ENCODE assay signal across 8 cellular contexts in genomic region chr17:61927211-61928100, GRCh38. TPM values are rescaled to one million over a fixed set of nuclear protein-coding genes. Genes with fewer than 3 reads are reported as not detected.
A peak's percentile ranks its signal among the peaks of the same experiment; 100 is the strongest.
DNase-seq lines count a peak whose midpoint lies in the region; ATAC-seq and TF ChIP-seq lines count a peak whose summit lies in the region.

INTS2 (minus strand) TSS chr17:61927982; CDS start chr17:61926644, 1,338 bp downstream.

- H3K4me3 ChIP-seq in CD8-positive, alpha-beta memory T cell (ENCODE audit: low read length): peak within 1 kb of the TSS; percentile 89
- H3K4me3 ChIP-seq in HUES48 (ENCODE audit: low read depth, low read length) (peak within 1 kb of the TSS; percentile 93), NT2/D1 (ENCODE audit: insufficient read length, low read depth) (peak within 1 kb of the TSS; percentile 94)

- peaks cover 11% of the 10 kb centered on the region for H3K36me3 ChIP-seq in CD8-positive, alpha-beta memory T cell (ENCODE audit: insufficient read depth, low read length)
- H3K36me3 ChIP-seq in HUES48 (ENCODE audit: control insufficient read depth, insufficient read depth, low read length): peaks cover 24% of the 10 kb centered on the region
- H3K36me3 ChIP-seq in NT2/D1 (ENCODE audit: insufficient read depth, insufficient read length, low read length): peaks cover 26% of the 10 kb centered on the region

- H3K27me3 ChIP-seq in CD8-positive, alpha-beta memory T cell (ENCODE audit: insufficient read depth, low read length, poor library complexity, severe bottlenecking): no peaks in the 10 kb centered on the region
- no peaks in the 10 kb centered on the region for H3K27me3 ChIP-seq in HUES48 (ENCODE audit: control insufficient read depth, insufficient read depth, low read length)
- no peaks in the 10 kb centered on the region for H3K27me3 ChIP-seq in NT2/D1 (ENCODE audit: insufficient read depth, insufficient read length)

- H3K9ac ChIP-seq in HUES48 (ENCODE audit: low read depth, low read length) (peak within 1 kb of the TSS; percentile 93), NT2/D1 (ENCODE audit: insufficient read length, low read depth) (peak within 1 kb of the TSS; percentile 99)

- POLR2A ChIA-PET in CD8-positive, alpha-beta memory T cell (lab: Charles Lee): interaction anchor here (0.6 to 0.7 kb wide), 2 partner anchors 27 to 71 kb away, joined by 3 read pairs; no protein-coding TSS in a partner anchor

- H3K27ac Mint-ChIP-seq in CD8-positive, alpha-beta memory T cell: peak within 1 kb of the TSS; percentile 92 to 98 (median 96)
- peak within 1 kb of the TSS; percentile 82 for H3K27ac Mint-ChIP-seq in activated CD8-positive, alpha-beta memory T cell treated with anti-CD3 and anti-CD28 coated beads, Interleukin-2, amount 10 ng/mL, durations not matched to agents 7 days and 5 days
- H3K27ac Mint-ChIP-seq in endothelial cell (ENCODE audit: unreplicated experiment) (peak within 1 kb of the TSS; percentile 93), mesothelial cell of epicardium (peak within 1 kb of the TSS; percentile 97)

- peak; percentile 69 for ATAC-seq in GM21390 (IDR thresholded peaks at IDR 0.05; ENCODE audit: unreplicated experiment)
- peak; percentile 94 for ATAC-seq in activated CD8-positive, alpha-beta memory T cell treated with anti-CD3 and anti-CD28 coated beads, Interleukin-2, amount 10 ng/mL, durations not matched to agents 7 days and 5 days

- H3K9me3 ChIP-seq in CD8-positive, alpha-beta memory T cell (ENCODE audit: low read length): no peaks in the 10 kb centered on the region
- H3K9me3 ChIP-seq in HUES48 (ENCODE audit: control insufficient read depth, insufficient read depth, low read length): no peaks in the 10 kb centered on the region
- H3K9me3 ChIP-seq in NT2/D1 (ENCODE audit: insufficient read depth, low read length): no peaks in the 10 kb centered on the region

- peak within 1 kb of the TSS; percentile 84 for H3K27ac ChIP-seq in CD8-positive, alpha-beta memory T cell (ENCODE audit: low read depth, low read length)
- peak within 1 kb of the TSS; percentile 78 for H3K27ac ChIP-seq in HUES48 (ENCODE audit: low read depth, low read length)

- DNase-seq in CD8-positive, alpha-beta memory T cell: peak; percentile 92 to 97 (median 94)
- DNase-seq in NT2/D1 (ENCODE audit: low read depth, low spot score) (peak; percentile 74), endothelial cell (ENCODE audit: low spot score) (peak; percentile 92), mesothelial cell of epicardium (ENCODE audit: low spot score in 2 of 2, unreplicated experiment in 2 of 2) (peak; percentile 90 to 95)
- peak; percentile 97 for DNase-seq in activated CD8-positive, alpha-beta memory T cell treated with anti-CD3 and anti-CD28 coated beads, Interleukin-2, amount 10 ng/mL, durations not matched to agents 7 days and 5 days
- peak; percentile 87 to 89 for DNase-seq in stimulated activated CD8-positive, alpha-beta memory T cell treated with anti-CD3 and anti-CD28 coated beads, Interleukin-15, amount 100 ng/mL, for 4 hours (ENCODE audit: low read depth in 2 of 2)

- no peak for TF ChIP-seq CTCF in endothelial cell (IDR thresholded peaks at IDR 0.05; ENCODE audit: unreplicated experiment)
- TF ChIP-seq CTCF in mesothelial cell of epicardium (IDR thresholded peaks at IDR 0.05; ENCODE audit: unreplicated experiment): no peak

- H3K4me1 Mint-ChIP-seq in CD8-positive, alpha-beta memory T cell: peaks cover 18 to 27% (median 22%) of the 10 kb centered on the region in 3 donors
- peaks cover 21% of the 10 kb centered on the region for H3K4me1 Mint-ChIP-seq in activated CD8-positive, alpha-beta memory T cell treated with anti-CD3 and anti-CD28 coated beads, Interleukin-2, amount 10 ng/mL, durations not matched to agents 7 days and 5 days
- H3K4me1 Mint-ChIP-seq in endothelial cell (ENCODE audit: unreplicated experiment) (peaks cover 11% of the 10 kb centered on the region), mesothelial cell of epicardium (peaks cover 17% of the 10 kb centered on the region)

- H3K9me3 Mint-ChIP-seq in CD8-positive, alpha-beta memory T cell: no peaks in the 10 kb centered on the region
- H3K9me3 Mint-ChIP-seq in activated CD8-positive, alpha-beta memory T cell treated with anti-CD3 and anti-CD28 coated beads, Interleukin-2, amount 10 ng/mL, durations not matched to agents 7 days and 5 days (ENCODE audit: low read depth): no peaks in the 10 kb centered on the region
- H3K9me3 Mint-ChIP-seq in endothelial cell (ENCODE audit: unreplicated experiment): no peaks in the 10 kb centered on the region
- H3K9me3 Mint-ChIP-seq in mesothelial cell of epicardium: no peaks in the 10 kb centered on the region

- peak within 1 kb of the TSS; percentile 86 to 96 (median 92) for H3K4me3 Mint-ChIP-seq in CD8-positive, alpha-beta memory T cell
- H3K4me3 Mint-ChIP-seq in activated CD8-positive, alpha-beta memory T cell treated with anti-CD3 and anti-CD28 coated beads, Interleukin-2, amount 10 ng/mL, durations not matched to agents 7 days and 5 days: peak within 1 kb of the TSS; percentile 81
- H3K4me3 Mint-ChIP-seq in endothelial cell (ENCODE audit: unreplicated experiment) (peak within 1 kb of the TSS; percentile 97), mesothelial cell of epicardium (peak within 1 kb of the TSS; percentile 85)

- CTCF ChIA-PET in CD8-positive, alpha-beta memory T cell (lab: Charles Lee): interaction anchor here (1.2 to 1.9 kb wide), 2 partner anchors 14 to 23 kb away, joined by 3 to 4 read pairs; no protein-coding TSS in a partner anchor
- CTCF ChIA-PET in activated CD8-positive, alpha-beta memory T cell treated with anti-CD3 and anti-CD28 coated beads, Interleukin-2, amount 10 ng/mL, durations not matched to agents 7 days and 5 days (lab: Charles Lee): interaction anchor here (1.4 kb wide), 1 partner anchor 182 kb away, joined by 5 read pairs; no protein-coding TSS in a partner anchor

- H3K36me3 Mint-ChIP-seq in CD8-positive, alpha-beta memory T cell: peaks cover 0 to 35% (median 0%) of the 10 kb centered on the region in 3 donors
- H3K36me3 Mint-ChIP-seq in activated CD8-positive, alpha-beta memory T cell treated with anti-CD3 and anti-CD28 coated beads, Interleukin-2, amount 10 ng/mL, durations not matched to agents 7 days and 5 days: peaks cover 13% of the 10 kb centered on the region
- H3K36me3 Mint-ChIP-seq in endothelial cell (ENCODE audit: low read depth, unreplicated experiment) (no peaks in the 10 kb centered on the region), mesothelial cell of epicardium (peaks cover 4% of the 10 kb centered on the region)

- H3K27me3 Mint-ChIP-seq in CD8-positive, alpha-beta memory T cell: peaks cover 2 to 4% of the 10 kb centered on the region in 2 donors
- peaks cover under 1% of the 10 kb centered on the region for H3K27me3 Mint-ChIP-seq in activated CD8-positive, alpha-beta memory T cell treated with anti-CD3 and anti-CD28 coated beads, Interleukin-2, amount 10 ng/mL, durations not matched to agents 7 days and 5 days
- H3K27me3 Mint-ChIP-seq in endothelial cell (ENCODE audit: unreplicated experiment) (no peaks in the 10 kb centered on the region), mesothelial cell of epicardium (ENCODE audit: low read depth) (peaks cover 2% of the 10 kb centered on the region)

- peaks cover 17% of the 10 kb centered on the region for H3K4me1 ChIP-seq in CD8-positive, alpha-beta memory T cell (ENCODE audit: insufficient read depth, low read length)
- peaks cover 13% of the 10 kb centered on the region for H3K4me1 ChIP-seq in HUES48 (ENCODE audit: control insufficient read depth, insufficient read depth, low read length)
- H3K4me1 ChIP-seq in NT2/D1 (ENCODE audit: insufficient read depth, insufficient read length): peaks cover 2% of the 10 kb centered on the region

RNA-seq across cellular contexts. Expression of gene INTS2, which starts in this region (rescaled TPM):
- total RNA-seq in CD8-positive, alpha-beta memory T cell: 10 to 100 TPM; 25.9 to 26.4 TPM
- 3.6 TPM for polyA plus RNA-seq in CD8-positive, alpha-beta memory T cell
- 10 to 100 TPM; 24.5 to 26.6 TPM for total RNA-seq in activated CD8-positive, alpha-beta memory T cell treated with anti-CD3 and anti-CD28 coated beads, Interleukin-2, amount 10 ng/mL, durations not matched to agents 7 days and 5 days
- total RNA-seq in endothelial cell (ENCODE audit: unreplicated experiment) (12.3 TPM), mesothelial cell of epicardium (15.6 to 17.9 TPM (median 17.1 TPM) in 3 replicates)

Comparison
In these comparisons a context has a peak if more than half of its experiments do, and no peak if none do; other contexts are left out.
1. Peak in every context shown above with its lines: DNase-seq, ATAC-seq, H3K4me3 ChIP-seq and H3K27ac ChIP-seq.